ENCODE assay signal across 11 cellular contexts in genomic region chr1:67332653-67333529, GRCh38. TPM values are rescaled to one million over a fixed set of nuclear protein-coding genes. Genes with fewer than 3 reads are reported as not detected.
DNase-seq lines count a peak whose midpoint lies in the region; ATAC-seq and FAIRE-seq lines count a peak whose summit lies in the region.
"Had no signal": no experiment of that assay in that cellular context is flagged by ENCODE, and none has a peak within 500 bp of the region (broad histone marks: within the 10 kb centered on the region; RNA-seq: fewer than 3 reads in every experiment).

No MANE protein-coding gene starts in this region.

- H3K36me3 ChIP-seq in mesenchymal stem cell (ENCODE audit: control insufficient read depth in 1 of 2, insufficient read depth in 2 of 2, low read depth in 1 of 2, low read length in 2 of 2) = no peaks in the 10 kb centered on the region
- H3K36me3 ChIP-seq: gastrocnemius medialis, SJSA1 had no signal

- no peak overlapping the region for H2AFZ ChIP-seq in mesenchymal stem cell (ENCODE audit: low read depth, low read length)

- no peak overlapping the region for H4K91ac ChIP-seq in mesenchymal stem cell (ENCODE audit: low read length)

- H3K79me1 ChIP-seq in mesenchymal stem cell (replicated peaks; ENCODE audit: low read length, poor library complexity, severe bottlenecking) = no peaks in the 10 kb centered on the region

- H3K27me3 ChIP-seq in mesenchymal stem cell (ENCODE audit: control insufficient read depth in 1 of 2, insufficient read depth in 1 of 2, low read length in 2 of 2) (no peaks in the 10 kb centered on the region), right cardiac atrium (ENCODE audit: control insufficient read depth, insufficient read depth) (no peaks in the 10 kb centered on the region)
- H3K27me3 ChIP-seq: gastrocnemius medialis, SJSA1 had no signal

- H3K4ac ChIP-seq in mesenchymal stem cell (ENCODE audit: low read depth in 1 of 2, low read length in 2 of 2) = no peak overlapping the region

- no peak overlapping the region for H2AK5ac ChIP-seq in mesenchymal stem cell (ENCODE audit: low read length, severe bottlenecking)

- no peak overlapping the region for H4K8ac ChIP-seq in mesenchymal stem cell (ENCODE audit: low read length)

- H3K9me3 ChIP-seq in mesenchymal stem cell (ENCODE audit: control insufficient read depth, low read length) (no peaks in the 10 kb centered on the region), right cardiac atrium (ENCODE audit: control insufficient read depth, low read length) (no peaks in the 10 kb centered on the region)
- H3K9me3 ChIP-seq: gastrocnemius medialis, SJSA1 had no signal

- H3K4me1 ChIP-seq in mesenchymal stem cell (ENCODE audit: control insufficient read depth, insufficient read depth, low read depth, low read length) (no peaks in the 10 kb centered on the region), right cardiac atrium (ENCODE audit: control insufficient read depth, insufficient read depth, low read length) (no peaks in the 10 kb centered on the region)
- H3K4me1 ChIP-seq: gastrocnemius medialis, SJSA1 had no signal

- DNase-seq in GM18507 (ENCODE audit: extremely low spot score, insufficient read length, low read depth) = peak; percentile 43
- DNase-seq in central memory CD4-positive, alpha-beta T cell = peak; percentile 69
- no peak for DNase-seq in SIG-M5 (lab: John Stamatoyannopoulos, UW)
- DNase-seq in SW 1271 (lab: John Stamatoyannopoulos, UW) = no peak
- DNase-seq in mesenchymal stem cell = no peak
- DNase-seq in right cardiac atrium = no peak
- DNase-seq: gastrocnemius medialis, GDM1 had no signal

- H3K9ac ChIP-seq in mesenchymal stem cell (ENCODE audit: low read length) = no peak overlapping the region

- peak; percentile 92 for FAIRE-seq in GM18507 (lab: Jason Lieb, UNC)

- WGBS in mesenchymal stem cell = no CpG with 5 or more reads among the region's 4 CpGs
- 60% methylated on average over 4 of the region's 4 CpGs for whole genome bisulfite sequencing in right cardiac atrium

- no peak overlapping the region for H3K27ac ChIP-seq in mesenchymal stem cell (ENCODE audit: low read length, poor library complexity, severe bottlenecking)
- H3K27ac ChIP-seq in right cardiac atrium (ENCODE audit: low read length) = no peak overlapping the region
- H3K27ac ChIP-seq: gastrocnemius medialis, SJSA1 had no signal

- H3K18ac ChIP-seq in mesenchymal stem cell (ENCODE audit: low read depth in 1 of 2, low read length in 2 of 2) = no peak overlapping the region

- ATAC-seq in GM21367 (IDR thresholded peaks at IDR 0.05; ENCODE audit: unreplicated experiment) = peak; percentile 84
- ATAC-seq in HG03135 (IDR thresholded peaks at IDR 0.05; ENCODE audit: unreplicated experiment) = peak; percentile 84
- no peak for ATAC-seq in right cardiac atrium
- ATAC-seq: gastrocnemius medialis had no signal

- H2BK15ac ChIP-seq in mesenchymal stem cell (ENCODE audit: low read depth, poor library complexity, severe bottlenecking) = no peak overlapping the region

- no peak overlapping the region for H2BK120ac ChIP-seq in mesenchymal stem cell (ENCODE audit: low read depth, low read length)

- no peak overlapping the region for H2BK5ac ChIP-seq in mesenchymal stem cell (ENCODE audit: low read depth, low read length, poor library complexity, severe bottlenecking)

- H3K23ac ChIP-seq in mesenchymal stem cell (ENCODE audit: low read length in 2 of 2) = no peak overlapping the region

- H3K14ac ChIP-seq in mesenchymal stem cell (ENCODE audit: low read length in 2 of 2) = no peak overlapping the region

- H3K4me3 ChIP-seq in mesenchymal stem cell (ENCODE audit: insufficient read depth in 1 of 2, low read depth in 1 of 2, low read length in 2 of 2) (no peak overlapping the region), right cardiac atrium (ENCODE audit: low read length) (no peak overlapping the region)
- H3K4me3 ChIP-seq: gastrocnemius medialis, SJSA1 had no signal

- no peak overlapping the region for H2BK12ac ChIP-seq in mesenchymal stem cell (ENCODE audit: low read length in 2 of 2)

- no peak overlapping the region for H3K4me2 ChIP-seq in mesenchymal stem cell (ENCODE audit: low read length, poor library complexity, severe bottlenecking)

- intact Hi-C loops in right cardiac atrium (cut with DNase I) = no loop called here

RNA-seq across cellular contexts. Expression of gene IL12RB2, which starts 25.2 kb away (rescaled TPM):
- polyA plus RNA-seq in mesenchymal stem cell (2013, experiment 1 of 2) = not detected
- polyA plus RNA-seq in mesenchymal stem cell (2013, experiment 2 of 2) = not detected
- under 1 TPM; 0.17 to 0.33 (median 0.23) TPM for total RNA-seq in right cardiac atrium
- polyA plus RNA-seq in right cardiac atrium = 0.05 TPM
- total RNA-seq: SJSA1 had no signal

Comparison
In these comparisons a context has a peak if more than half of its experiments do, and no peak if none do; other contexts are left out.
1. DNase-seq: peak in GM18507 (single experiment) and central memory CD4-positive, alpha-beta T cell (single experiment); none in SIG-M5 (single experiment), SW 1271 (0 of 2), mesenchymal stem cell (single experiment) and right cardiac atrium (0 of 3).
2. ATAC-seq: peak in GM21367 (single experiment) and HG03135 (single experiment); none in right cardiac atrium (0 of 2).